Comparison of ENCODE assay signal across 40 cellular contexts in genomic region chr5:71563161-71563560, GRCh38.
"Had no signal": no experiment of that assay in that cellular context is flagged by ENCODE, and none has a peak within 500 bp of the region (broad histone marks: within the 10 kb centered on the region; RNA-seq: fewer than 3 reads in every experiment).

No MANE protein-coding gene starts in this region.

- DNase-seq: activated effector memory CD4-positive, alpha-beta T cell treated with anti-CD3 and anti-CD28 coated beads, Interleukin-2, amount 50 U/mL, for 16 hours; activated effector memory CD4-positive, alpha-beta T cell treated with Interleukin-2 at 50 U/mL for 16 hours; activated gamma-delta T cell; activated gamma-delta T cell treated with Interleukin-2 at 50 U/mL for 16 hours; activated naive CD4-positive, alpha-beta T cell; activated naive CD4-positive, alpha-beta T cell treated with anti-CD3 and anti-CD28 coated beads for 36 hours; activated naive CD4-positive, alpha-beta T cell treated with anti-CD3 and anti-CD28 coated beads, Interleukin-2, amount 10 ng/mL, durations not matched to agents 7 days and 5 days; activated naive CD4-positive, alpha-beta T cell treated with anti-CD3 and anti-CD28 coated beads, Interleukin-2, amount 50 U/mL, for 16 hours; activated naive CD4-positive, alpha-beta T cell treated with Interleukin-2 at 50 U/mL for 16 hours; activated naive CD8-positive, alpha-beta T cell treated with anti-CD3 and anti-CD28 coated beads for 36 hours; activated naive CD8-positive, alpha-beta T cell treated with anti-CD3 and anti-CD28 coated beads, Interleukin-2, amount 10 ng/mL, durations not matched to agents 7 days and 5 days; activated naive CD8-positive, alpha-beta T cell treated with anti-CD3 and anti-CD28 coated beads, Interleukin-2, amount 50 U/mL, for 24 hours; activated T-cell treated with anti-CD3 and anti-CD28 coated beads, Interleukin-2, amount 50 U/mL, for 1 hour; activated T-cell treated with anti-CD3 and anti-CD28 coated beads, Interleukin-2, amount 50 U/mL, for 24 hours; activated T-cell treated with anti-CD3 and anti-CD28 coated beads, Interleukin-2, amount 50 U/mL, for 4 hours; activated T-cell treated with anti-CD3 and anti-CD28 coated beads, Interleukin-2, amount 50 U/mL, for 48 hours; activated T-cell treated with anti-CD3 and anti-CD28 coated beads, Interleukin-2, amount 50 U/mL, for 72 hours; adrenal gland; amniotic stem cell; amygdala; anterior cingulate cortex; aorta; body of pancreas; brain microvascular endothelial cell; caudate nucleus; central memory CD4-positive, alpha-beta T cell; cerebellar nuclear complex had no signal

- H3K4me3 Mint-ChIP-seq: activated naive CD4-positive, alpha-beta T cell treated with anti-CD3 and anti-CD28 coated beads for 36 hours; activated naive CD4-positive, alpha-beta T cell treated with anti-CD3 and anti-CD28 coated beads, Interleukin-2, amount 10 ng/mL, durations not matched to agents 7 days and 5 days; activated naive CD4-positive, alpha-beta T cell treated with anti-CD3 and anti-CD28 coated beads, Interleukin-2, amount 50 U/mL, for 24 hours; activated naive CD8-positive, alpha-beta T cell; activated naive CD8-positive, alpha-beta T cell treated with anti-CD3 and anti-CD28 coated beads for 36 hours; activated naive CD8-positive, alpha-beta T cell treated with anti-CD3 and anti-CD28 coated beads, Interleukin-2, amount 10 ng/mL, durations not matched to agents 7 days and 5 days; activated naive CD8-positive, alpha-beta T cell treated with anti-CD3 and anti-CD28 coated beads, Interleukin-2, amount 50 U/mL, for 24 hours; activated T-cell treated with anti-CD3 and anti-CD28 coated beads, Interleukin-2, amount 50 U/mL, for 24 hours; activated T-cell treated with anti-CD3 and anti-CD28 coated beads, Interleukin-2, amount 50 U/mL, for 4 hours; activated T-cell treated with anti-CD3 and anti-CD28 coated beads, Interleukin-2, amount 50 U/mL, for 72 hours; activated T-helper 1 cell treated with anti-CD3 and anti-CD28 coated beads, Interleukin-12 subunit alpha, Interleukin-12 subunit beta, Interleukin-2, Interleukin-4 antibody, amounts not matched to agents 30 ng/mL and 10 ng/mL and 1 ng/mL, durations not matched to agents 14 hours and 24 hours and 36 hours; activated T-helper 17 cell treated with anti-CD3 and anti-CD28 coated beads, Interleukin-2, amount 50 U/mL, for 72 hours; brain; central memory CD8-positive, alpha-beta T cell had no signal

- H3K27ac Mint-ChIP-seq: activated naive CD4-positive, alpha-beta T cell treated with anti-CD3 and anti-CD28 coated beads for 36 hours; activated naive CD4-positive, alpha-beta T cell treated with anti-CD3 and anti-CD28 coated beads, Interleukin-2, amount 10 ng/mL, durations not matched to agents 7 days and 5 days; activated naive CD4-positive, alpha-beta T cell treated with anti-CD3 and anti-CD28 coated beads, Interleukin-2, amount 50 U/mL, for 24 hours; activated naive CD4-positive, alpha-beta T cell treated with anti-CD3 and anti-CD28 coated beads, Interleukin-2, amount 50 U/mL, for 72 hours; activated naive CD8-positive, alpha-beta T cell; activated naive CD8-positive, alpha-beta T cell treated with anti-CD3 and anti-CD28 coated beads for 36 hours; activated naive CD8-positive, alpha-beta T cell treated with anti-CD3 and anti-CD28 coated beads, Interleukin-2, amount 10 ng/mL, durations not matched to agents 7 days and 5 days; activated naive CD8-positive, alpha-beta T cell treated with anti-CD3 and anti-CD28 coated beads, Interleukin-2, amount 50 U/mL, for 24 hours; activated T-cell treated with anti-CD3 and anti-CD28 coated beads, Interleukin-2, amount 50 U/mL, for 24 hours; activated T-cell treated with anti-CD3 and anti-CD28 coated beads, Interleukin-2, amount 50 U/mL, for 72 hours; activated T-helper 1 cell treated with anti-CD3 and anti-CD28 coated beads, Interleukin-12 subunit alpha, Interleukin-12 subunit beta, Interleukin-2, Interleukin-4 antibody, amounts not matched to agents 30 ng/mL and 10 ng/mL and 1 ng/mL, durations not matched to agents 14 hours and 24 hours and 36 hours; activated T-helper 17 cell treated with anti-CD3 and anti-CD28 coated beads, Interleukin-2, amount 50 U/mL, for 72 hours; activated T-helper 2 cell treated with anti-CD3 and anti-CD28 coated beads, Interferon-gamma antibody, Interleukin-2, Interleukin-4, amounts not matched to agents 10 μg/mL and 5 μg/mL and 100 μg/mL, durations not matched to agents 14 hours and 24 hours and 36 hours; brain had no signal

- H3K27me3 Mint-ChIP-seq: activated naive CD4-positive, alpha-beta T cell treated with anti-CD3 and anti-CD28 coated beads, Interleukin-2, amount 10 ng/mL, durations not matched to agents 7 days and 5 days; activated naive CD4-positive, alpha-beta T cell treated with anti-CD3 and anti-CD28 coated beads, Interleukin-2, amount 50 U/mL, for 24 hours; activated naive CD8-positive, alpha-beta T cell; activated naive CD8-positive, alpha-beta T cell treated with anti-CD3 and anti-CD28 coated beads for 36 hours; activated naive CD8-positive, alpha-beta T cell treated with anti-CD3 and anti-CD28 coated beads, Interleukin-2, amount 10 ng/mL, durations not matched to agents 7 days and 5 days; activated naive CD8-positive, alpha-beta T cell treated with anti-CD3 and anti-CD28 coated beads, Interleukin-2, amount 50 U/mL, for 24 hours; activated T-cell treated with anti-CD3 and anti-CD28 coated beads, Interleukin-2, amount 50 U/mL, for 24 hours; activated T-helper 17 cell treated with anti-CD3 and anti-CD28 coated beads, Interleukin-2, amount 50 U/mL, for 72 hours; brain; central memory CD8-positive, alpha-beta T cell had no signal

- H3K4me1 ChIP-seq: adrenal gland, ascending aorta, body of pancreas, breast epithelium had no signal

- H3K9me3 ChIP-seq: adrenal gland, ascending aorta, body of pancreas, breast epithelium had no signal

- H3K4me3 ChIP-seq: adrenal gland, ascending aorta, body of pancreas, breast epithelium, cardiac muscle cell had no signal

- FAIRE-seq: astrocyte, bronchial epithelial cell had no signal

- ATAC-seq: activated naive CD4-positive, alpha-beta T cell treated with anti-CD3 and anti-CD28 coated beads, Interleukin-2, amount 50 U/mL, for 72 hours; activated naive CD8-positive, alpha-beta T cell treated with anti-CD3 and anti-CD28 coated beads, Interleukin-2, amount 50 U/mL, for 24 hours; activated T-cell treated with anti-CD3 and anti-CD28 coated beads, Interleukin-2, amount 50 U/mL, for 4 hours; activated T-cell treated with anti-CD3 and anti-CD28 coated beads, Interleukin-2, amount 50 U/mL, for 72 hours; activated T-helper 17 cell treated with anti-CD3 and anti-CD28 coated beads, Interleukin-2, amount 50 U/mL, for 72 hours; body of pancreas had no signal

- H3K4me1 Mint-ChIP-seq: activated naive CD4-positive, alpha-beta T cell treated with anti-CD3 and anti-CD28 coated beads, Interleukin-2, amount 10 ng/mL, durations not matched to agents 7 days and 5 days; activated naive CD4-positive, alpha-beta T cell treated with anti-CD3 and anti-CD28 coated beads, Interleukin-2, amount 50 U/mL, for 24 hours; activated naive CD8-positive, alpha-beta T cell treated with anti-CD3 and anti-CD28 coated beads for 36 hours; activated naive CD8-positive, alpha-beta T cell treated with anti-CD3 and anti-CD28 coated beads, Interleukin-2, amount 10 ng/mL, durations not matched to agents 7 days and 5 days; activated naive CD8-positive, alpha-beta T cell treated with anti-CD3 and anti-CD28 coated beads, Interleukin-2, amount 50 U/mL, for 24 hours; activated T-helper 17 cell treated with anti-CD3 and anti-CD28 coated beads, Interleukin-2, amount 50 U/mL, for 72 hours; central memory CD8-positive, alpha-beta T cell had no signal

- H3K36me3 ChIP-seq: breast epithelium had no signal

- H3K9me3 Mint-ChIP-seq: activated naive CD4-positive, alpha-beta T cell treated with anti-CD3 and anti-CD28 coated beads for 36 hours; activated naive CD4-positive, alpha-beta T cell treated with anti-CD3 and anti-CD28 coated beads, Interleukin-2, amount 10 ng/mL, durations not matched to agents 7 days and 5 days; activated naive CD4-positive, alpha-beta T cell treated with anti-CD3 and anti-CD28 coated beads, Interleukin-2, amount 50 U/mL, for 24 hours; activated naive CD4-positive, alpha-beta T cell treated with anti-CD3 and anti-CD28 coated beads, Interleukin-2, amount 50 U/mL, for 72 hours; activated naive CD8-positive, alpha-beta T cell treated with anti-CD3 and anti-CD28 coated beads for 36 hours; activated naive CD8-positive, alpha-beta T cell treated with anti-CD3 and anti-CD28 coated beads, Interleukin-2, amount 10 ng/mL, durations not matched to agents 7 days and 5 days; activated naive CD8-positive, alpha-beta T cell treated with anti-CD3 and anti-CD28 coated beads, Interleukin-2, amount 50 U/mL, for 24 hours; activated T-cell treated with anti-CD3 and anti-CD28 coated beads, Interleukin-2, amount 50 U/mL, for 24 hours; activated T-cell treated with anti-CD3 and anti-CD28 coated beads, Interleukin-2, amount 50 U/mL, for 4 hours; activated T-cell treated with anti-CD3 and anti-CD28 coated beads, Interleukin-2, amount 50 U/mL, for 72 hours; activated T-helper 1 cell treated with anti-CD3 and anti-CD28 coated beads, Interleukin-12 subunit alpha, Interleukin-12 subunit beta, Interleukin-2, Interleukin-4 antibody, amounts not matched to agents 30 ng/mL and 10 ng/mL and 1 ng/mL, durations not matched to agents 14 hours and 24 hours and 36 hours; activated T-helper 17 cell treated with anti-CD3 and anti-CD28 coated beads, Interleukin-2, amount 50 U/mL, for 72 hours; activated T-helper 2 cell treated with anti-CD3 and anti-CD28 coated beads, Interferon-gamma antibody, Interleukin-2, Interleukin-4, amounts not matched to agents 10 μg/mL and 5 μg/mL and 100 μg/mL, durations not matched to agents 14 hours and 24 hours and 36 hours; brain; central memory CD8-positive, alpha-beta T cell had no signal

- H3K27ac ChIP-seq: adrenal gland, ascending aorta, body of pancreas, brain microvascular endothelial cell, breast epithelium, cardiac muscle cell had no signal

- H3K27me3 ChIP-seq: adrenal gland, ascending aorta, body of pancreas, brain microvascular endothelial cell, breast epithelium, cardiac muscle cell had no signal
